In genomic region chr21:45634511-45635183, GRCh38 we compare ENCODE assay signal across 17 cellular contexts. TPM values are rescaled to one million over a fixed set of nuclear protein-coding genes. Genes with fewer than 3 reads are reported as not detected.
DNase-seq lines count a peak whose midpoint lies in the region; ATAC-seq and TF ChIP-seq lines count a peak whose summit lies in the region.
"Had no signal": no experiment of that assay in that cellular context is flagged by ENCODE, and none has a peak within 500 bp of the region (broad histone marks: within the 10 kb centered on the region; RNA-seq: fewer than 3 reads in every experiment).

No MANE protein-coding gene starts in this region.

- H3K36me3 Mint-ChIP-seq in stimulated activated naive B cell treated with anti-CD40 and anti-IgM and Interleukin-4, amounts not matched to agents 10 μg/mL and 1 μg/mL and 100 μg/mL, for 72 hours: no peaks in the 10 kb centered on the region
- no peaks in the 10 kb centered on the region for H3K36me3 Mint-ChIP-seq in activated T-helper 17 cell treated with anti-CD3 and anti-CD28 coated beads, Interleukin-2, amount 50 U/mL, for 72 hours (ENCODE audit: low read depth)
- H3K36me3 Mint-ChIP-seq: activated CD4-positive, alpha-beta memory T cell treated with anti-CD3 and anti-CD28 coated beads for 36 hours; naive B cell had no signal

- no peaks in the 10 kb centered on the region for H3K27me3 ChIP-seq in adrenal gland
- H3K27me3 ChIP-seq: testis had no signal

- H3K27ac Mint-ChIP-seq in stimulated activated naive B cell treated with anti-CD40 and anti-IgM and Interleukin-4, amounts not matched to agents 10 μg/mL and 1 μg/mL and 100 μg/mL, for 72 hours: no peak overlapping the region
- no peak overlapping the region for H3K27ac Mint-ChIP-seq in activated T-helper 17 cell treated with anti-CD3 and anti-CD28 coated beads, Interleukin-2, amount 50 U/mL, for 72 hours
- H3K27ac Mint-ChIP-seq: activated CD4-positive, alpha-beta memory T cell treated with anti-CD3 and anti-CD28 coated beads for 36 hours; activated T-helper 2 cell treated with anti-CD3 and anti-CD28 coated beads, Interferon-gamma antibody, Interleukin-2, Interleukin-4, amounts not matched to agents 10 μg/mL and 5 μg/mL and 100 μg/mL, durations not matched to agents 14 hours and 24 hours and 36 hours; naive B cell; progenitor cell of endocrine pancreas had no signal

- H3K27ac ChIP-seq in SK-N-MC: no peak overlapping the region
- H3K27ac ChIP-seq in adrenal gland: no peak overlapping the region
- H3K27ac ChIP-seq: esophagus muscularis mucosa, testis had no signal

- H3K9ac ChIP-seq in SK-N-MC (ENCODE audit: insufficient read length): no peak overlapping the region

- intact Hi-C loops in adrenal gland (cut with DNase I): no loop called here

- no peak for TF ChIP-seq CTCF in fibroblast of pulmonary artery (IDR thresholded peaks at IDR 0.05; ENCODE audit: low read length, missing control alignments)
- no peak for TF ChIP-seq CTCF in adrenal gland (IDR thresholded peaks at IDR 0.05)

- H3K36me3 ChIP-seq in SK-N-MC (ENCODE audit: insufficient read depth, low read length): no peaks in the 10 kb centered on the region
- no peaks in the 10 kb centered on the region for H3K36me3 ChIP-seq in adrenal gland (replicated peaks in 1 of 2)
- H3K36me3 ChIP-seq: esophagus muscularis mucosa had no signal

- peaks cover 1 to 4% of the 10 kb centered on the region in 2 donors for H3K4me1 Mint-ChIP-seq in stimulated activated naive B cell treated with anti-CD40 and anti-IgM and Interleukin-4, amounts not matched to agents 10 μg/mL and 1 μg/mL and 100 μg/mL, for 72 hours
- H3K4me1 Mint-ChIP-seq in activated T-helper 17 cell treated with anti-CD3 and anti-CD28 coated beads, Interleukin-2, amount 50 U/mL, for 72 hours: no peaks in the 10 kb centered on the region

- no peaks in the 10 kb centered on the region for H3K9me3 Mint-ChIP-seq in stimulated activated naive B cell treated with anti-CD40 and anti-IgM and Interleukin-4, amounts not matched to agents 10 μg/mL and 1 μg/mL and 100 μg/mL, for 72 hours
- H3K9me3 Mint-ChIP-seq in activated T-helper 17 cell treated with anti-CD3 and anti-CD28 coated beads, Interleukin-2, amount 50 U/mL, for 72 hours: no peaks in the 10 kb centered on the region
- H3K9me3 Mint-ChIP-seq: activated CD4-positive, alpha-beta memory T cell treated with anti-CD3 and anti-CD28 coated beads for 36 hours; activated T-helper 2 cell treated with anti-CD3 and anti-CD28 coated beads, Interferon-gamma antibody, Interleukin-2, Interleukin-4, amounts not matched to agents 10 μg/mL and 5 μg/mL and 100 μg/mL, durations not matched to agents 14 hours and 24 hours and 36 hours; naive B cell had no signal

- no peak for ATAC-seq in stimulated activated naive B cell treated with anti-CD40 and anti-IgM and Interleukin-4, amounts not matched to agents 10 μg/mL and 1 μg/mL and 100 μg/mL, for 72 hours (replicated peaks)
- no peak for ATAC-seq in activated T-helper 17 cell treated with anti-CD3 and anti-CD28 coated beads, Interleukin-2, amount 50 U/mL, for 72 hours (replicated peaks)
- ATAC-seq in GM21367 (IDR thresholded peaks at IDR 0.05; ENCODE audit: unreplicated experiment): no peak
- ATAC-seq: left ventricle myocardium superior had no signal

- H3K4me3 Mint-ChIP-seq in stimulated activated naive B cell treated with anti-CD40 and anti-IgM and Interleukin-4, amounts not matched to agents 10 μg/mL and 1 μg/mL and 100 μg/mL, for 72 hours: no peak overlapping the region
- no peak overlapping the region for H3K4me3 Mint-ChIP-seq in activated T-helper 17 cell treated with anti-CD3 and anti-CD28 coated beads, Interleukin-2, amount 50 U/mL, for 72 hours
- H3K4me3 Mint-ChIP-seq: activated CD4-positive, alpha-beta memory T cell treated with anti-CD3 and anti-CD28 coated beads for 36 hours; naive B cell had no signal

- 42 to 68% (median 59%) methylated on average over 11 to 18 of the region's 18 CpGs for WGBS in adrenal gland, 4 donors

- H3K9me3 ChIP-seq in SK-N-MC (ENCODE audit: low read depth, low read length): no peaks in the 10 kb centered on the region
- H3K9me3 ChIP-seq in adrenal gland (replicated peaks in 1 of 3): no peaks in the 10 kb centered on the region
- H3K9me3 ChIP-seq: esophagus muscularis mucosa, testis had no signal

- DNase-seq in activated effector memory CD4-positive, alpha-beta T cell treated with anti-CD3 and anti-CD28 coated beads, Interleukin-2, amount 50 U/mL, for 16 hours: peak; percentile 53
- DNase-seq in activated effector memory CD4-positive, alpha-beta T cell treated with Interleukin-2 at 50 U/mL for 16 hours: no peak
- DNase-seq in SK-N-MC (ENCODE audit: low read depth, low spot score) (no peak), fibroblast of pulmonary artery (ENCODE audit: low read depth) (peak; percentile 33), adrenal gland (no peak)
- no peak for DNase-seq in stimulated activated naive B cell treated with anti-CD40 and anti-IgM and Interleukin-4, amounts not matched to agents 10 μg/mL and 1 μg/mL and 100 μg/mL, for 72 hours
- DNase-seq: activated CD4-positive, alpha-beta memory T cell treated with anti-CD3 and anti-CD28 coated beads for 36 hours; Calu3; left ventricle myocardium superior; naive B cell; NCI-H1048; testis had no signal

- peak overlapping the region; percentile 51 for H3K4me3 ChIP-seq in SK-N-MC
- H3K4me3 ChIP-seq in fibroblast of pulmonary artery (replicated peaks; ENCODE audit: low read depth, low read length): no peak overlapping the region
- H3K4me3 ChIP-seq in adrenal gland: no peak overlapping the region
- H3K4me3 ChIP-seq: esophagus muscularis mucosa, testis had no signal

- H3K4me1 ChIP-seq in adrenal gland (replicated peaks in 1 of 2): no peaks in the 10 kb centered on the region
- H3K4me1 ChIP-seq: esophagus muscularis mucosa, testis had no signal

- H3K27me3 Mint-ChIP-seq in stimulated activated naive B cell treated with anti-CD40 and anti-IgM and Interleukin-4, amounts not matched to agents 10 μg/mL and 1 μg/mL and 100 μg/mL, for 72 hours: peaks cover 7 to 11% of the 10 kb centered on the region in 2 donors
- no peaks in the 10 kb centered on the region for H3K27me3 Mint-ChIP-seq in activated T-helper 17 cell treated with anti-CD3 and anti-CD28 coated beads, Interleukin-2, amount 50 U/mL, for 72 hours
- H3K27me3 Mint-ChIP-seq: activated CD4-positive, alpha-beta memory T cell treated with anti-CD3 and anti-CD28 coated beads for 36 hours had no signal

- no peak for TF ChIP-seq POLR2A in adrenal gland (IDR thresholded peaks at IDR 0.05)

RNA-seq across cellular contexts. Expression of gene PCBP3, which starts 8.9 kb away (rescaled TPM):
- 10 to 100 TPM; 11.6 to 16.5 TPM for total RNA-seq in activated T-helper 17 cell treated with anti-CD3 and anti-CD28 coated beads, Interleukin-2, amount 50 U/mL, for 72 hours
- total RNA-seq in adrenal gland: 10 to 100 TPM in 3 of 8 donors, 1 to 10 TPM in 5; 1.7 to 12.0 (median 7.4) TPM
- 10 to 100 TPM in 1 of 3 donors, 1 to 10 TPM in 2; 3.3 to 15.8 (median 4.2) TPM for polyA plus RNA-seq in adrenal gland

Comparison
In these comparisons a context has a peak if more than half of its experiments do, and no peak if none do; other contexts are left out.
1. DNase-seq: peak in activated effector memory CD4-positive, alpha-beta T cell treated with anti-CD3 and anti-CD28 coated beads, Interleukin-2, amount 50 U/mL, for 16 hours (single experiment) and fibroblast of pulmonary artery (single experiment); none in activated effector memory CD4-positive, alpha-beta T cell treated with Interleukin-2 at 50 U/mL for 16 hours (single experiment), SK-N-MC (single experiment), stimulated activated naive B cell treated with anti-CD40 and anti-IgM and Interleukin-4, amounts not matched to agents 10 μg/mL and 1 μg/mL and 100 μg/mL, for 72 hours (single experiment) and adrenal gland (0 of 7).